12 cellular contexts compared by ENCODE assay signal in genomic region chr12:18581232-18581962, GRCh38.
DNase-seq lines count a peak whose midpoint lies in the region; ATAC-seq and TF ChIP-seq lines count a peak whose summit lies in the region.
"Had no signal": no experiment of that assay in that cellular context is flagged by ENCODE, and none has a peak within 500 bp of the region (broad histone marks: within the 10 kb centered on the region; RNA-seq: fewer than 3 reads in every experiment).

No MANE protein-coding gene starts in this region.

- TF ChIP-seq CTCF in fibroblast of lung (conservative IDR thresholded peaks at IDR 0.05 in 1 of 2, IDR thresholded peaks at IDR 0.05 in 1 of 2; ENCODE audit: low read depth in 1 of 2, low read length in 2 of 2) (no peak), smooth muscle cell (IDR thresholded peaks at IDR 0.05; ENCODE audit: borderline replicate concordance, insufficient read depth, poor library complexity, severe bottlenecking) (no peak)

- no peak for ATAC-seq in GM19395 (IDR thresholded peaks at IDR 0.05; ENCODE audit: unreplicated experiment)

- H3K79me2 ChIP-seq in fibroblast of lung (ENCODE audit: control insufficient read depth, insufficient read depth, low read length) (no peaks in the 10 kb centered on the region), smooth muscle cell (ENCODE audit: low read depth) (no peaks in the 10 kb centered on the region)

- no peak overlapping the region for H3K27ac Mint-ChIP-seq in activated naive CD8-positive, alpha-beta T cell treated with anti-CD3 and anti-CD28 coated beads for 36 hours
- H3K27ac Mint-ChIP-seq: H9 had no signal

- no peaks in the 10 kb centered on the region for H3K27me3 Mint-ChIP-seq in activated naive CD8-positive, alpha-beta T cell treated with anti-CD3 and anti-CD28 coated beads for 36 hours
- H3K27me3 Mint-ChIP-seq: CD4-positive, CD25-positive, alpha-beta regulatory T cell had no signal

- no peak overlapping the region for H3K9ac ChIP-seq in fibroblast of lung (ENCODE audit: insufficient read depth, low read length)
- no peak overlapping the region for H3K9ac ChIP-seq in smooth muscle cell (ENCODE audit: low read depth)
- H3K9ac ChIP-seq: BLaER1 treated with 17β-estradiol and CSF1 and Interleukin-3, amounts not matched to agents 10 nM and 100 nM had no signal

- H3K36me3 ChIP-seq in MG63 (no peaks in the 10 kb centered on the region), fibroblast of lung (ENCODE audit: control insufficient read depth, insufficient read depth, low read length) (no peaks in the 10 kb centered on the region), smooth muscle cell (ENCODE audit: low read depth) (no peaks in the 10 kb centered on the region)
- H3K36me3 ChIP-seq: BLaER1 treated with 17β-estradiol and CSF1 and Interleukin-3, amounts not matched to agents 10 nM and 100 nM had no signal

- H3K4me3 ChIP-seq in MG63 (no peak overlapping the region), fibroblast of lung (replicated peaks in 1 of 4; ENCODE audit: control extremely low read depth in 1 of 4, insufficient read depth in 1 of 4, low read depth in 3 of 4, low read length in 4 of 4) (no peak overlapping the region), smooth muscle cell (no peak overlapping the region)
- H3K4me3 ChIP-seq: BLaER1 treated with 17β-estradiol and CSF1 and Interleukin-3, amounts not matched to agents 10 nM and 100 nM had no signal

- no peaks in the 10 kb centered on the region for H3K4me1 Mint-ChIP-seq in activated naive CD8-positive, alpha-beta T cell treated with anti-CD3 and anti-CD28 coated beads for 36 hours
- H3K4me1 Mint-ChIP-seq: CD4-positive, CD25-positive, alpha-beta regulatory T cell; H9 had no signal

- peaks cover 12% of the 10 kb centered on the region for H3K9me3 Mint-ChIP-seq in activated naive CD8-positive, alpha-beta T cell treated with anti-CD3 and anti-CD28 coated beads for 36 hours

- no peaks in the 10 kb centered on the region for H3F3A ChIP-seq in smooth muscle cell (ENCODE audit: low read depth)

- no peaks in the 10 kb centered on the region for H3K27me3 ChIP-seq in MG63
- H3K27me3 ChIP-seq in fibroblast of lung (ENCODE audit: control insufficient read depth, insufficient read depth, low read length), result no peaks in the 10 kb centered on the region
- no peaks in the 10 kb centered on the region for H3K27me3 ChIP-seq in smooth muscle cell (ENCODE audit: low read depth)
- H3K27me3 ChIP-seq: BLaER1 treated with 17β-estradiol and CSF1 and Interleukin-3, amounts not matched to agents 10 nM and 100 nM had no signal

- peak; percentile 23 for DNase-seq in EL
- peak; percentile 33 for DNase-seq in MG63
- DNase-seq in fibroblast of lung (ENCODE audit: low read depth in 2 of 2), result peak; percentile 1 to 50
- DNase-seq in smooth muscle cell (lab: John Stamatoyannopoulos, UW; ENCODE audit: unreplicated experiment), result no peak
- no peak for DNase-seq in activated naive CD8-positive, alpha-beta T cell treated with anti-CD3 and anti-CD28 coated beads for 36 hours
- DNase-seq in epidermal melanocyte (ENCODE audit: insufficient read length, low spot score), result no peak
- DNase-seq: CD4-positive, CD25-positive, alpha-beta regulatory T cell; DMS53; GOT3; H9 had no signal

- H3K27ac ChIP-seq in fibroblast of lung (ENCODE audit: insufficient read depth, low read length), result no peak overlapping the region
- peak overlapping the region; percentile 40 for H3K27ac ChIP-seq in smooth muscle cell (ENCODE audit: low read depth)
- H3K27ac ChIP-seq: BLaER1 treated with 17β-estradiol and CSF1 and Interleukin-3, amounts not matched to agents 10 nM and 100 nM had no signal

- H3K4me3 Mint-ChIP-seq in activated naive CD8-positive, alpha-beta T cell treated with anti-CD3 and anti-CD28 coated beads for 36 hours, result no peak overlapping the region
- H3K4me3 Mint-ChIP-seq: CD4-positive, CD25-positive, alpha-beta regulatory T cell; H9 had no signal

- 86% methylated on average over 2 of the region's 2 CpGs for WGBS in smooth muscle cell (ENCODE audit: low lambda C conversion rate)

- H3K36me3 Mint-ChIP-seq in activated naive CD8-positive, alpha-beta T cell treated with anti-CD3 and anti-CD28 coated beads for 36 hours, result no peaks in the 10 kb centered on the region
- H3K36me3 Mint-ChIP-seq: CD4-positive, CD25-positive, alpha-beta regulatory T cell had no signal

- H3K4me1 ChIP-seq in fibroblast of lung (ENCODE audit: control insufficient read depth, extremely low read depth, insufficient read depth, low read length) (no peaks in the 10 kb centered on the region), smooth muscle cell (ENCODE audit: low read depth) (no peaks in the 10 kb centered on the region)
- H3K4me1 ChIP-seq: BLaER1 treated with 17β-estradiol and CSF1 and Interleukin-3, amounts not matched to agents 10 nM and 100 nM had no signal

- H3K4me2 ChIP-seq in fibroblast of lung (ENCODE audit: extremely low read depth, insufficient read depth, low read length) (no peak overlapping the region), smooth muscle cell (no peak overlapping the region)
- H3K4me2 ChIP-seq: BLaER1 treated with 17β-estradiol and CSF1 and Interleukin-3, amounts not matched to agents 10 nM and 100 nM had no signal

- no peaks in the 10 kb centered on the region for H4K20me1 ChIP-seq in fibroblast of lung (ENCODE audit: control insufficient read depth, extremely low read depth, insufficient read depth, low read length)
- H4K20me1 ChIP-seq in smooth muscle cell (ENCODE audit: low read depth), result no peaks in the 10 kb centered on the region
- H4K20me1 ChIP-seq: BLaER1 treated with 17β-estradiol and CSF1 and Interleukin-3, amounts not matched to agents 10 nM and 100 nM had no signal

- peaks cover 8% of the 10 kb centered on the region for H3K9me3 ChIP-seq in MG63
- no peaks in the 10 kb centered on the region for H3K9me3 ChIP-seq in fibroblast of lung (ENCODE audit: control insufficient read depth, insufficient read depth, low read depth, low read length)
- no peaks in the 10 kb centered on the region for H3K9me3 ChIP-seq in smooth muscle cell (replicated peaks; ENCODE audit: low read depth)
- H3K9me3 ChIP-seq: BLaER1 treated with 17β-estradiol and CSF1 and Interleukin-3, amounts not matched to agents 10 nM and 100 nM had no signal

- H2AFZ ChIP-seq in fibroblast of lung (ENCODE audit: low read length), result no peak overlapping the region
- H2AFZ ChIP-seq in smooth muscle cell (ENCODE audit: low read depth), result no peak overlapping the region

Comparison
In these comparisons a context has a peak if more than half of its experiments do, and no peak if none do; other contexts are left out.
1. DNase-seq: peak in EL (single experiment), MG63 (single experiment) and fibroblast of lung (2 of 2); none in smooth muscle cell (single experiment), activated naive CD8-positive, alpha-beta T cell treated with anti-CD3 and anti-CD28 coated beads for 36 hours (single experiment) and epidermal melanocyte (single experiment).